In genomic region chr3:192576704-192577103, GRCh38 we compare ENCODE assay signal across 5 cellular contexts.
DNase-seq lines count a peak whose midpoint lies in the region; ATAC-seq, FAIRE-seq and TF ChIP-seq lines count a peak whose summit lies in the region.
"Not testable (repeated sequence)": the region's sequence is repeated elsewhere in the genome, so short reads cannot be mapped to it uniquely, and the experiment has no call there.

No MANE protein-coding gene starts in this region.

- TF ChIP-seq CTCF in HEK293 (tag by site-specific recombination; IDR thresholded peaks at IDR 0.05); K562 (IDR thresholded peaks at IDR 0.05 in 2 of 3, conservative IDR thresholded peaks at IDR 0.05 in 1 of 3; ENCODE audit: insufficient read depth in 2 of 3, low read depth in 1 of 3, low read length in 3 of 3); heart left ventricle (IDR thresholded peaks at IDR 0.05); liver (IDR thresholded peaks at IDR 0.05; ENCODE audit: low read depth, low read length, missing input control); progenitor cell of endocrine pancreas (IDR thresholded peaks at IDR 0.05; ENCODE audit: unreplicated experiment): not testable (repeated sequence)

- not testable (repeated sequence) for H3K27me3 Mint-ChIP-seq in progenitor cell of endocrine pancreas

- not testable (repeated sequence) for H3K9me3 Mint-ChIP-seq in progenitor cell of endocrine pancreas (ENCODE audit: low read depth)

- TF ChIP-seq RAD21 in K562 (CRISPR knock-in tag; conservative IDR thresholded peaks at IDR 0.05 in 1 of 2, IDR thresholded peaks at IDR 0.05 in 1 of 2); liver (IDR thresholded peaks at IDR 0.05): not testable (repeated sequence)

- TF ChIP-seq POLR2A in K562 (conservative IDR thresholded peaks at IDR 0.05); heart left ventricle (IDR thresholded peaks at IDR 0.05): not testable (repeated sequence)

- H3K79me2 ChIP-seq in K562 (ENCODE audit: control insufficient read depth, insufficient read depth, low read length), result not testable (repeated sequence)

- not testable (repeated sequence) for H2AFZ ChIP-seq in K562 (ENCODE audit: low read depth, low read length)

- WGBS in K562 (ENCODE audit: insufficient coverage, low coverage, missing lambda C conversion rate), result 3% methylated on average over 5 of the region's 5 CpGs
- WGBS in heart left ventricle, 4 donors, result 91 to 93% (median 92%) methylated on average over 5 of the region's 5 CpGs
- 90% methylated on average over 5 of the region's 5 CpGs for WGBS in liver

- H4K20me1 ChIP-seq in K562 (replicated peaks; ENCODE audit: control insufficient read depth, insufficient read depth, low read length), result not testable (repeated sequence)

- FAIRE-seq in K562 (lab: Jason Lieb, UNC), result not testable (repeated sequence)

- not testable (repeated sequence) for H3K4me1 ChIP-seq in HEK293 (ENCODE audit: control insufficient read depth, insufficient read depth, low read length); K562 (replicated peaks in 1 of 2; ENCODE audit: control insufficient read depth in 2 of 2, insufficient read depth in 2 of 2, low read length in 2 of 2)
- peaks cover 0 to 16% (median 0%) of the 10 kb centered on the region in 12 donors for H3K4me1 ChIP-seq in heart left ventricle
- H3K4me1 ChIP-seq in liver (ENCODE audit: control insufficient read depth in 4 of 4, insufficient read depth in 4 of 4, low read length in 3 of 4), result peaks cover 2 to 18% (median 9%) of the 10 kb centered on the region in 4 donors

- not testable (repeated sequence) for H3K9me3 ChIP-seq in HEK293 (ENCODE audit: control insufficient read depth, insufficient read depth, low read depth, low read length); K562 (replicated peaks; ENCODE audit: control insufficient read depth, insufficient read depth, low read depth, low read length); heart left ventricle; liver (ENCODE audit: control insufficient read depth in 4 of 4, low read length in 3 of 4)

- not testable (repeated sequence) for H3K36me3 Mint-ChIP-seq in progenitor cell of endocrine pancreas (ENCODE audit: insufficient read depth)

- H3K27ac ChIP-seq in HEK293 (ENCODE audit: extremely low read depth, low read depth, low read length); K562 (ENCODE audit: extremely low read depth, low read depth, low read length): not testable (repeated sequence)
- H3K27ac ChIP-seq in heart left ventricle (peak overlapping the region in 7 of 12 donors; percentile 31 to 60 (median 42)), liver (ENCODE audit: low read depth in 1 of 2, low read length in 2 of 2) (peak overlapping the region; percentile 39 to 82)

- not testable (repeated sequence) for H3K36me3 ChIP-seq in HEK293 (ENCODE audit: control insufficient read depth in 2 of 2, insufficient read depth in 1 of 2, low read length in 2 of 2); K562 (ENCODE audit: control insufficient read depth, insufficient read depth, low read length); heart left ventricle; liver (ENCODE audit: control insufficient read depth in 4 of 4, insufficient read depth in 3 of 4, low read depth in 1 of 4, low read length in 3 of 4)

- not testable (repeated sequence) for H3K27me3 ChIP-seq in K562 (ENCODE audit: control insufficient read depth in 2 of 2, insufficient read depth in 2 of 2, low read length in 2 of 2); heart left ventricle; liver (ENCODE audit: control insufficient read depth in 4 of 4, insufficient read depth in 4 of 4, low read length in 3 of 4)

- in situ Hi-C loops in K562 (cut with MboI), result not testable (repeated sequence)

- not testable (repeated sequence) for H3K9ac ChIP-seq in K562 (ENCODE audit: insufficient read depth in 1 of 2, low read depth in 2 of 2, low read length in 2 of 2); liver (ENCODE audit: low read depth in 1 of 2, low read length in 2 of 2)

- not testable (repeated sequence) for H3K9me1 ChIP-seq in K562 (ENCODE audit: control insufficient read depth, insufficient read depth, low read length)

- H3K27ac Mint-ChIP-seq in progenitor cell of endocrine pancreas, result peak overlapping the region; percentile 81

- H3K4me3 Mint-ChIP-seq in progenitor cell of endocrine pancreas (ENCODE audit: low read depth), result not testable (repeated sequence)

- intact Hi-C loops in K562 (cut with micrococcal nuclease), result not testable (repeated sequence)
- intact Hi-C loops in heart left ventricle (cut with DNase I), result loop anchor here in 3 of 10 donors (1.0 to 10.0 kb wide), 4 partner anchors 61 to 148 kb away; partner anchors contain the start of gene FGF12 (in 1 of the 3)

- H3K4me1 Mint-ChIP-seq in progenitor cell of endocrine pancreas (ENCODE audit: low read depth), result peaks cover 24% of the 10 kb centered on the region

- POLR2A ChIA-PET in HEK293 (lab: Yijun Ruan, JAX); K562 (lab: Yijun Ruan, JAX): not testable (repeated sequence)

- not testable (repeated sequence) for TF ChIP-seq EP300 in K562 (IDR thresholded peaks at IDR 0.05; ENCODE audit: low read length)

- not testable (repeated sequence) for ATAC-seq in K562, heart left ventricle

- not testable (repeated sequence) for BruUV-seq in K562 (replicated peaks; lab: Mats Ljungman, UMichigan)

- H3K4me2 ChIP-seq in K562 (ENCODE audit: insufficient read depth, low read length), result not testable (repeated sequence)

- H3K4me3 ChIP-seq in HEK293 (ENCODE audit: low read depth, low read length); K562; heart left ventricle; liver (ENCODE audit: low read depth in 1 of 3, low read length in 3 of 3): not testable (repeated sequence)

- CTCF ChIA-PET in HEK293 (lab: Yijun Ruan, JAX); K562 (lab: Yijun Ruan, JAX; ENCODE audit: low intra/inter-chr PET ratio): not testable (repeated sequence)

- DNase-seq in K562 (ENCODE audit: extremely low read depth in 1 of 4, low spot score in 3 of 4); heart left ventricle; progenitor cell of endocrine pancreas (ENCODE audit: low spot score, unreplicated experiment): not testable (repeated sequence)

TF ChIP-seq in HEK293, 187 proteins besides CTCF, POLR2A, EP300 and RAD21 (continues in another document):
- peak; percentile 73 for TF ChIP-seq ZNF146 (tag by site-specific recombination; IDR thresholded peaks at IDR 0.05)

TF ChIP-seq in K562, 482 proteins besides CTCF, POLR2A, EP300 and RAD21:
- peak; percentile 64 for TF ChIP-seq ZNF146 (CRISPR knock-in tag; IDR thresholded peaks at IDR 0.05; ENCODE audit: unreplicated experiment)
- TF ChIP-seq RBM25 (IDR thresholded peaks at IDR 0.05; ENCODE audit: low read depth, low read length, severe bottlenecking), result peak; percentile 42
